ENCODE assay signal across 8 cellular contexts in genomic region chr7:138865843-138866242, GRCh38.
DNase-seq lines count a peak whose midpoint lies in the region; ATAC-seq and TF ChIP-seq lines count a peak whose summit lies in the region.

No MANE protein-coding gene starts in this region.

- POLR2A ChIA-PET in SK-N-SH (lab: Yijun Ruan, JAX), result no interaction called here

- no peak overlapping the region for H3K4me3 ChIP-seq in SK-N-SH (ENCODE audit: low read depth in 2 of 2, low read length in 1 of 2)
- H3K4me3 ChIP-seq in MG63, result no peak overlapping the region

- TF ChIP-seq RAD21 in SK-N-SH (IDR thresholded peaks at IDR 0.05; ENCODE audit: low read length), result peak; percentile 40

- H3K79me2 ChIP-seq in SK-N-SH (ENCODE audit: insufficient read depth), result no peaks in the 10 kb centered on the region

- H4K20me1 ChIP-seq in SK-N-SH (ENCODE audit: insufficient read depth), result no peaks in the 10 kb centered on the region

- no peaks in the 10 kb centered on the region; a peak in 2 of 4 replicates for H3K4me1 ChIP-seq in SK-N-SH (ENCODE audit: control insufficient read depth in 1 of 2, insufficient read depth in 2 of 2, low read depth in 1 of 2, low read length in 1 of 2)

- H3K36me3 ChIP-seq in SK-N-SH (replicated peaks in 1 of 2; ENCODE audit: control insufficient read depth in 1 of 2, insufficient read depth in 2 of 2, low read length in 1 of 2) (peaks cover 21 to 42% of the 10 kb centered on the region in 2 experiments), MG63 (no peaks in the 10 kb centered on the region; the same call in 1 of the 2 replicates)

- H3K4me2 ChIP-seq in SK-N-SH, result no peak overlapping the region

- TF ChIP-seq EP300 in SK-N-SH (IDR thresholded peaks at IDR 0.05; ENCODE audit: borderline replicate concordance in 1 of 2, low read depth in 1 of 2, low read length in 1 of 2), result no peak

- no peak overlapping the region for H3K27ac ChIP-seq in SK-N-SH (ENCODE audit: low read depth in 2 of 2, low read length in 1 of 2)

- 95% methylated on average over 4 of the region's 4 CpGs for WGBS in SK-N-SH (ENCODE audit: low lambda C conversion rate)

- in situ Hi-C loops in ACHN (cut with HindIII; ENCODE audit: low pct_ligation_motif_present, low pct_unique_long_range_greater_than_20kb, low sequenced_read_pairs), result no loop called here

- no peak overlapping the region for H2AFZ ChIP-seq in SK-N-SH (ENCODE audit: low read depth)

- peak; percentile 40 for TF ChIP-seq CTCF in SK-N-SH (IDR thresholded peaks at IDR 0.05)

- H3K9me2 ChIP-seq in SK-N-SH, result no peaks in the 10 kb centered on the region

- no peaks in the 10 kb centered on the region for H3K9me3 ChIP-seq in SK-N-SH
- no peaks in the 10 kb centered on the region for H3K9me3 ChIP-seq in MG63

- DNase-seq in ACHN (peak; percentile 48), SK-N-SH (no peak), dermis blood vessel endothelial cell (peak; percentile 24), MG63 (no peak), H4 (ENCODE audit: low spot score) (no peak)

- CTCF ChIA-PET in SK-N-SH (lab: Yijun Ruan, JAX), result no interaction called here

- no peak overlapping the region for H3K9ac ChIP-seq in SK-N-SH

- H3F3A ChIP-seq in SK-N-SH (replicated peaks; ENCODE audit: insufficient read depth), result peaks cover 5% of the 10 kb centered on the region

- ATAC-seq in GM21526 (IDR thresholded peaks at IDR 0.05; ENCODE audit: low FRiP score, unreplicated experiment) (peak; percentile 64), HG02973 (IDR thresholded peaks at IDR 0.05; ENCODE audit: unreplicated experiment) (no peak), GM21447 (IDR thresholded peaks at IDR 0.05; ENCODE audit: unreplicated experiment) (no peak)

- H3K27me3 ChIP-seq in SK-N-SH (ENCODE audit: insufficient read depth) (no peaks in the 10 kb centered on the region), MG63 (no peaks in the 10 kb centered on the region)

TF ChIP-seq in SK-N-SH, 30 proteins besides CTCF, POLR2A, EP300 and RAD21:
- no peak for TF ChIP-seq TEAD4 (IDR thresholded peaks at IDR 0.05; ENCODE audit: borderline replicate concordance, insufficient read depth)
- TF ChIP-seq TAF1 (IDR thresholded peaks at IDR 0.05; ENCODE audit: borderline replicate concordance, low read depth, low read length), result no peak
- TF ChIP-seq JUND (IDR thresholded peaks at IDR 0.05), result no peak
- TF ChIP-seq NRF1 (IDR thresholded peaks at IDR 0.05; ENCODE audit: low read depth, low read length), result no peak

Comparison
In these comparisons a context has a peak if more than half of its experiments do, and no peak if none do; other contexts are left out.
1. DNase-seq: peak in ACHN (single experiment) and dermis blood vessel endothelial cell (single experiment); none in SK-N-SH (single experiment), MG63 (single experiment) and H4 (single experiment).